ENCODE assay signal across 10 cellular contexts in the genomic region with DNA sequence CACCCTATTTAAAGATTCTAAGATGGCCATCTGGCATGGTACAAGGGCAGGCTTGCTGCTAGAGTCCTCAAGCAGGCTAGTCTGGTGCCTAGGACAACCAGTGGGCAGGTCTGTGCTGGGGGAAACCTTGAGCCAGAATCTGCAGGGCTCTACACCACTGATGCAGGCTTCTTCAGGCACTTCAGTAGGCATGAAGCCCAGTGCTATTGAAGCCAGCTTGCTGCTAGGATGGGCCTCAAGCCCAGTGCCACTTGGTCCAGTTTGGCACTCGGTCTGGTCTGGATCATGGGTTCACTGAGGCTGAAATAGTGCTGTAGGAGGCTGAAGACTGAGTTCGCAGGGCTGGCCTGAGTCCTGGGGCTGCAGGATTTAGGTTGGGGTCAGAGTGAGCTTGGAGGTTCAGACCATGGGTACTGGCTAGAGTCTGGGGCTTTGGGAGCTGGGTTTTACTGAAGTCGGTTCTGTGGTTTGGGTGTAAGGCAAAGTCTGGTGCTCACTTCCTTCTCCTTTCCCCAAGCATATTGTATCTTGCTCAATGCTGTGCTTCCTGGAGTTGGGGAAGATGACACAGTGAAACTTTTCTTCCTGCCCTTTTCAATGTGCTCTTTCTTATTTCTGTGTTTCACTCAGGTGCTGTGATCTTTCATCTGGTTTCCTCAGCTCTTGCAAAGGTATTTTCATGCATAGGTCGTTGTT. TPM values are rescaled to one million over a fixed set of nuclear protein-coding genes. Genes with fewer than 3 reads are reported as not detected.
A peak's percentile ranks its signal among the peaks of the same experiment; 100 is the strongest.
DNase-seq lines count a peak whose midpoint lies in the region; ATAC-seq, FAIRE-seq and TF ChIP-seq lines count a peak whose summit lies in the region.
"Had no signal": no experiment of that assay in that cellular context is flagged by ENCODE, and none has a peak within 500 bp of the region (broad histone marks: within the 10 kb centered on the region; RNA-seq: fewer than 3 reads in every experiment).

No MANE protein-coding gene starts in this region.

- no peak for TF ChIP-seq POLR2A in H54 (IDR thresholded peaks at IDR 0.05; ENCODE audit: low read depth, low read length)

- no peak overlapping the region for H3T11ph ChIP-seq in H9 (ENCODE audit: low read length)

- no peak overlapping the region for H3K27ac ChIP-seq in H9 (ENCODE audit: insufficient read length, low read depth, low read length)
- H3K27ac ChIP-seq in OCI-LY3 (ENCODE audit: low read length): peak overlapping the region; percentile 50
- H3K27ac ChIP-seq: cardiac muscle cell, KMS-11 had no signal

- H3K27me3 ChIP-seq in H9 (ENCODE audit: insufficient read depth, low read length) (no peaks in the 10 kb centered on the region), OCI-LY3 (ENCODE audit: low read depth, low read length) (no peaks in the 10 kb centered on the region)
- H3K27me3 ChIP-seq: cardiac muscle cell had no signal

- H3K4me1 Mint-ChIP-seq in H9: peaks cover 15 to 18% of the 10 kb centered on the region in 2 experiments
- peaks cover 24 to 67% of the 10 kb centered on the region in 2 donors for H3K4me1 Mint-ChIP-seq in effector memory CD8-positive, alpha-beta T cell (ENCODE audit: low read depth in 2 of 2)
- H3K4me1 Mint-ChIP-seq in stimulated activated effector memory CD8-positive, alpha-beta T cell treated with anti-CD3 and anti-CD28 coated beads, Interleukin-12 subunit alpha, Interleukin-12 subunit beta, amount 100 ng/mL, for 72 hours: peaks cover 67% of the 10 kb centered on the region

- no peak overlapping the region for H4K8ac ChIP-seq in H9 (replicated peaks; ENCODE audit: insufficient read length, low read depth, low read length)

- H3K23me2 ChIP-seq in H9 (ENCODE audit: insufficient read length, low read depth, low read length, poor library complexity, severe bottlenecking): no peaks in the 10 kb centered on the region

- H3K27ac Mint-ChIP-seq in H9: peak overlapping the region in 2 of 3 experiments; percentile 9 to 59; a peak in 5 of 7 replicates
- H3K27ac Mint-ChIP-seq in effector memory CD8-positive, alpha-beta T cell: peak overlapping the region; percentile 0 to 29
- peak overlapping the region; percentile 12 for H3K27ac Mint-ChIP-seq in stimulated activated effector memory CD8-positive, alpha-beta T cell treated with anti-CD3 and anti-CD28 coated beads, Interleukin-12 subunit alpha, Interleukin-12 subunit beta, amount 100 ng/mL, for 72 hours

- H3K9me3 Mint-ChIP-seq in H9: peaks cover 6 to 8% of the 10 kb centered on the region in 2 experiments; a peak in 4 of 5 replicates
- peaks cover 0 to 8% of the 10 kb centered on the region in 2 donors for H3K9me3 Mint-ChIP-seq in effector memory CD8-positive, alpha-beta T cell
- peaks cover 6% of the 10 kb centered on the region for H3K9me3 Mint-ChIP-seq in stimulated activated effector memory CD8-positive, alpha-beta T cell treated with anti-CD3 and anti-CD28 coated beads, Interleukin-12 subunit alpha, Interleukin-12 subunit beta, amount 100 ng/mL, for 72 hours

- H3K79me2 ChIP-seq in H9 (ENCODE audit: insufficient read depth, low read length) (no peaks in the 10 kb centered on the region), OCI-LY3 (ENCODE audit: low read length) (peaks cover 2% of the 10 kb centered on the region; the same call in 1 of the 2 replicates)

- TF ChIP-seq CTCF in H9 (conservative IDR thresholded peaks at IDR 0.05): no peak
- no peak for TF ChIP-seq CTCF in OCI-LY3 (IDR thresholded peaks at IDR 0.05; ENCODE audit: low read depth, low read length)

- H4K20me1 ChIP-seq in H9 (ENCODE audit: control insufficient read depth, insufficient read depth, insufficient read length) (no peaks in the 10 kb centered on the region), OCI-LY3 (ENCODE audit: insufficient read depth, low read length) (no peaks in the 10 kb centered on the region)

- no peak overlapping the region for H3K4me3 Mint-ChIP-seq in H9
- H3K4me3 Mint-ChIP-seq in effector memory CD8-positive, alpha-beta T cell: peak overlapping the region in 1 of 2 donors; percentile 0
- no peak overlapping the region for H3K4me3 Mint-ChIP-seq in stimulated activated effector memory CD8-positive, alpha-beta T cell treated with anti-CD3 and anti-CD28 coated beads, Interleukin-12 subunit alpha, Interleukin-12 subunit beta, amount 100 ng/mL, for 72 hours

- H4K91ac ChIP-seq in H9 (ENCODE audit: insufficient read length, low read depth, low read length): no peak overlapping the region

- H3K18ac ChIP-seq in H9 (ENCODE audit: insufficient read length, low read depth, low read length): no peak overlapping the region

- no peak overlapping the region for H2AK5ac ChIP-seq in H9 (ENCODE audit: insufficient read length, low read length)

- H3K4me2 ChIP-seq in H9 (ENCODE audit: insufficient read depth, insufficient read length, low read length) (no peak overlapping the region), OCI-LY3 (ENCODE audit: low read length) (peak overlapping the region; percentile 41)
- H3K4me2 ChIP-seq: KMS-11 had no signal

- no peak for FAIRE-seq in H54 (lab: Jason Lieb, UNC)

- no peak overlapping the region for H2BK120ac ChIP-seq in H9 (ENCODE audit: low read depth, low read length, poor library complexity, severe bottlenecking)

- H3K27me3 Mint-ChIP-seq in H9 (ENCODE audit: low read depth): peaks cover 1% of the 10 kb centered on the region; the same call in 1 of the 2 replicates
- H3K27me3 Mint-ChIP-seq in effector memory CD8-positive, alpha-beta T cell: no peaks in the 10 kb centered on the region

- H3K4me3 ChIP-seq in OCI-LY3 (ENCODE audit: low read length): no peak overlapping the region
- H3K4me3 ChIP-seq: cardiac muscle cell had no signal

- no peaks in the 10 kb centered on the region for H3K79me1 ChIP-seq in H9 (ENCODE audit: insufficient read depth, low read depth, low read length, poor library complexity, severe bottlenecking)

- peaks cover 3% of the 10 kb centered on the region; the same call in 1 of the 2 replicates for H3K4me1 ChIP-seq in H9 (ENCODE audit: insufficient read depth, low read length)
- H3K4me1 ChIP-seq in OCI-LY3 (ENCODE audit: low read length): peaks cover 16% of the 10 kb centered on the region

- H3K23ac ChIP-seq in H9 (ENCODE audit: insufficient read length, low read depth, low read length): no peak overlapping the region

- H3K9ac ChIP-seq in H9 (ENCODE audit: extremely low read depth, insufficient read length, low read length) (no peak overlapping the region), OCI-LY3 (ENCODE audit: low read length) (no peak overlapping the region; the same call in 1 of the 2 replicates)
- H3K9ac ChIP-seq: KMS-11 had no signal

- H2BK12ac ChIP-seq in H9 (ENCODE audit: insufficient read length, low read depth, low read length): no peak overlapping the region

- no CpG with 5 or more reads among the region's 4 CpGs for WGBS in H9 (ENCODE audit: extremely low coverage, insufficient read length, low lambda C conversion rate)

- no peak overlapping the region; the same call in 1 of the 2 replicates for H3K14ac ChIP-seq in H9 (ENCODE audit: insufficient read depth, low read length)

- H3K56ac ChIP-seq in H9 (ENCODE audit: insufficient read length, low read depth, low read length): no peak overlapping the region

- no peaks in the 10 kb centered on the region for H3K9me3 ChIP-seq in H9 (ENCODE audit: control insufficient read depth, low read depth, low read length)
- peaks cover 9% of the 10 kb centered on the region; the same call in 1 of the 2 replicates for H3K9me3 ChIP-seq in OCI-LY3 (ENCODE audit: insufficient read depth, low read length)

- H3K36me3 ChIP-seq in OCI-LY3 (replicated peaks; ENCODE audit: low read depth, low read length): peaks cover 82% of the 10 kb centered on the region
- H3K36me3 ChIP-seq: cardiac muscle cell had no signal

- peak; percentile 39 for ATAC-seq in effector memory CD8-positive, alpha-beta T cell (replicated peaks)
- ATAC-seq in stimulated activated effector memory CD8-positive, alpha-beta T cell treated with anti-CD3 and anti-CD28 coated beads, Interleukin-12 subunit alpha, Interleukin-12 subunit beta, amount 100 ng/mL, for 72 hours: no peak

- no peak overlapping the region for H2BK15ac ChIP-seq in H9 (ENCODE audit: low read depth, low read length)

- H3K4ac ChIP-seq in H9 (ENCODE audit: low read depth, low read length): no peak overlapping the region

- H2BK20ac ChIP-seq in H9 (ENCODE audit: low read depth, low read length, poor library complexity, severe bottlenecking): no peak overlapping the region

- peaks cover 0 to 10% (median 0%) of the 10 kb centered on the region in 3 experiments; a peak in 2 of 7 replicates for H3K36me3 Mint-ChIP-seq in H9 (ENCODE audit: insufficient read depth in 1 of 3, low read depth in 3 of 3)
- H3K36me3 Mint-ChIP-seq in effector memory CD8-positive, alpha-beta T cell (ENCODE audit: insufficient read depth): peaks cover 82% of the 10 kb centered on the region
- peaks cover 100% of the 10 kb centered on the region for H3K36me3 Mint-ChIP-seq in stimulated activated effector memory CD8-positive, alpha-beta T cell treated with anti-CD3 and anti-CD28 coated beads, Interleukin-12 subunit alpha, Interleukin-12 subunit beta, amount 100 ng/mL, for 72 hours

- H2BK5ac ChIP-seq in H9 (ENCODE audit: insufficient read length, low read length): no peak overlapping the region

- H2AFZ ChIP-seq in H9 (ENCODE audit: low read length) (no peak overlapping the region), OCI-LY3 (ENCODE audit: low read depth, low read length) (no peak overlapping the region)

- no peak overlapping the region for H4K5ac ChIP-seq in H9 (ENCODE audit: insufficient read length, low read depth, low read length)

- no peak for DNase-seq in H9
- no peak for DNase-seq in effector memory CD8-positive, alpha-beta T cell
- DNase-seq in stimulated activated effector memory CD8-positive, alpha-beta T cell treated with anti-CD3 and anti-CD28 coated beads, Interleukin-12 subunit alpha, Interleukin-12 subunit beta, amount 100 ng/mL, for 72 hours (ENCODE audit: low spot score in 2 of 2): no peak
- DNase-seq in central memory CD4-positive, alpha-beta T cell: no peak
- no peak for DNase-seq in H54 (ENCODE audit: insufficient read length, low spot score)
- DNase-seq in NCI-H128 (lab: John Stamatoyannopoulos, UW; ENCODE audit: unreplicated experiment): no peak
- DNase-seq: activated CD4-positive, alpha-beta T cell treated with anti-CD3 and anti-CD28 coated beads, Interleukin-2, amount 50 U/mL, for 4 hours had no signal

RNA-seq across cellular contexts. Expression of a gene that starts 41.2 kb away (rescaled TPM):
- 0.28 and 0.86 TPM in 2 replicates for total RNA-seq in H9 (2021)
- total RNA-seq: cardiac muscle cell had no signal
